Comparison of ENCODE assay signal across 9 cellular contexts in genomic region chr3:18422972-18423371, GRCh38.
DNase-seq lines count a peak whose midpoint lies in the region; ATAC-seq, FAIRE-seq and TF ChIP-seq lines count a peak whose summit lies in the region.
"Had no signal": no experiment of that assay in that cellular context is flagged by ENCODE, and none has a peak within 500 bp of the region (broad histone marks: within the 10 kb centered on the region; RNA-seq: fewer than 3 reads in every experiment).

No MANE protein-coding gene starts in this region.

- H3K9me3 Mint-ChIP-seq in activated T-cell treated with anti-CD3 and anti-CD28 coated beads, Interleukin-2, amount 50 U/mL, for 24 hours = no peaks in the 10 kb centered on the region
- no peaks in the 10 kb centered on the region for H3K9me3 Mint-ChIP-seq in activated naive CD8-positive, alpha-beta T cell treated with anti-CD3 and anti-CD28 coated beads, Interleukin-2, amount 50 U/mL, for 24 hours
- H3K9me3 Mint-ChIP-seq in memory B cell = no peaks in the 10 kb centered on the region

- H3K27ac ChIP-seq in tibial artery = peak overlapping the region; percentile 95

- no peak for FAIRE-seq in D721Med (lab: Jason Lieb, UNC)

- ATAC-seq in activated naive CD8-positive, alpha-beta T cell treated with anti-CD3 and anti-CD28 coated beads, Interleukin-2, amount 50 U/mL, for 24 hours = no peak
- ATAC-seq in memory B cell (ENCODE audit: low read depth) = no peak
- ATAC-seq in HG02973 (IDR thresholded peaks at IDR 0.05; ENCODE audit: unreplicated experiment) = no peak
- no peak for ATAC-seq in GM19397 (IDR thresholded peaks at IDR 0.05; ENCODE audit: unreplicated experiment)

- intact Hi-C loops in tibial artery (cut with DNase I; ENCODE audit: low total_unique reads) = no loop called here

- peak overlapping the region; percentile 92 for H3K4me3 Mint-ChIP-seq in activated T-cell treated with anti-CD3 and anti-CD28 coated beads, Interleukin-2, amount 50 U/mL, for 24 hours
- H3K4me3 Mint-ChIP-seq in activated naive CD8-positive, alpha-beta T cell treated with anti-CD3 and anti-CD28 coated beads, Interleukin-2, amount 50 U/mL, for 24 hours = peak overlapping the region; percentile 87
- H3K4me3 Mint-ChIP-seq in memory B cell = peak overlapping the region; percentile 95

- H3K36me3 ChIP-seq in tibial artery = peaks cover 0 to 4% (median 4%) of the 10 kb centered on the region in 3 donors

- peaks cover 0 to 59% (median 10%) of the 10 kb centered on the region in 4 donors for H3K4me1 ChIP-seq in tibial artery

- H3K36me3 Mint-ChIP-seq in activated T-cell treated with anti-CD3 and anti-CD28 coated beads, Interleukin-2, amount 50 U/mL, for 24 hours (ENCODE audit: low read depth) = peaks cover 92% of the 10 kb centered on the region
- peaks cover 67% of the 10 kb centered on the region for H3K36me3 Mint-ChIP-seq in activated naive CD8-positive, alpha-beta T cell treated with anti-CD3 and anti-CD28 coated beads, Interleukin-2, amount 50 U/mL, for 24 hours (ENCODE audit: low read depth)
- no peaks in the 10 kb centered on the region for H3K36me3 Mint-ChIP-seq in memory B cell

- peak overlapping the region; percentile 78 to 91 for H3K4me3 ChIP-seq in tibial artery

- no peak for DNase-seq in activated T-cell treated with anti-CD3 and anti-CD28 coated beads, Interleukin-2, amount 50 U/mL, for 24 hours
- DNase-seq in activated T-cell treated with anti-CD3 and anti-CD28 coated beads, Interleukin-2, amount 50 U/mL, for 1 hour = no peak
- no peak for DNase-seq in activated naive CD8-positive, alpha-beta T cell treated with anti-CD3 and anti-CD28 coated beads, Interleukin-2, amount 50 U/mL, for 24 hours
- no peak for DNase-seq in memory B cell (ENCODE audit: low spot score in 2 of 2)
- DNase-seq in tibial artery = no peak
- no peak for DNase-seq in D721Med (ENCODE audit: insufficient read length, low spot score)
- DNase-seq: stimulated activated CD4-positive, alpha-beta T cell treated with anti-CD3 and anti-CD28 coated beads, Interleukin-2, amount 100 ng/mL, for 48 hours had no signal

- no peaks in the 10 kb centered on the region for H3K27me3 ChIP-seq in tibial artery

- TF ChIP-seq CTCF in tibial artery (IDR thresholded peaks at IDR 0.05) (no peak), D721Med (IDR thresholded peaks at IDR 0.05; ENCODE audit: insufficient read depth, missing control alignments) (no peak)

- H3K27me3 Mint-ChIP-seq in activated T-cell treated with anti-CD3 and anti-CD28 coated beads, Interleukin-2, amount 50 U/mL, for 24 hours = no peaks in the 10 kb centered on the region
- H3K27me3 Mint-ChIP-seq in activated naive CD8-positive, alpha-beta T cell treated with anti-CD3 and anti-CD28 coated beads, Interleukin-2, amount 50 U/mL, for 24 hours = no peaks in the 10 kb centered on the region
- H3K27me3 Mint-ChIP-seq in memory B cell = peaks cover 5% of the 10 kb centered on the region

- H3K4me1 Mint-ChIP-seq in activated T-cell treated with anti-CD3 and anti-CD28 coated beads, Interleukin-2, amount 50 U/mL, for 24 hours (ENCODE audit: low read depth) = peaks cover 76% of the 10 kb centered on the region
- peaks cover 80% of the 10 kb centered on the region for H3K4me1 Mint-ChIP-seq in activated naive CD8-positive, alpha-beta T cell treated with anti-CD3 and anti-CD28 coated beads, Interleukin-2, amount 50 U/mL, for 24 hours
- peaks cover 18% of the 10 kb centered on the region for H3K4me1 Mint-ChIP-seq in memory B cell

- peak overlapping the region; percentile 98 for H3K27ac Mint-ChIP-seq in activated T-cell treated with anti-CD3 and anti-CD28 coated beads, Interleukin-2, amount 50 U/mL, for 24 hours
- H3K27ac Mint-ChIP-seq in activated naive CD8-positive, alpha-beta T cell treated with anti-CD3 and anti-CD28 coated beads, Interleukin-2, amount 50 U/mL, for 24 hours = peak overlapping the region; percentile 93
- peak overlapping the region; percentile 91 for H3K27ac Mint-ChIP-seq in memory B cell

- H3K9me3 ChIP-seq in tibial artery = no peaks in the 10 kb centered on the region
